Comparison of ENCODE assay signal across 15 cellular contexts in the genomic region with DNA sequence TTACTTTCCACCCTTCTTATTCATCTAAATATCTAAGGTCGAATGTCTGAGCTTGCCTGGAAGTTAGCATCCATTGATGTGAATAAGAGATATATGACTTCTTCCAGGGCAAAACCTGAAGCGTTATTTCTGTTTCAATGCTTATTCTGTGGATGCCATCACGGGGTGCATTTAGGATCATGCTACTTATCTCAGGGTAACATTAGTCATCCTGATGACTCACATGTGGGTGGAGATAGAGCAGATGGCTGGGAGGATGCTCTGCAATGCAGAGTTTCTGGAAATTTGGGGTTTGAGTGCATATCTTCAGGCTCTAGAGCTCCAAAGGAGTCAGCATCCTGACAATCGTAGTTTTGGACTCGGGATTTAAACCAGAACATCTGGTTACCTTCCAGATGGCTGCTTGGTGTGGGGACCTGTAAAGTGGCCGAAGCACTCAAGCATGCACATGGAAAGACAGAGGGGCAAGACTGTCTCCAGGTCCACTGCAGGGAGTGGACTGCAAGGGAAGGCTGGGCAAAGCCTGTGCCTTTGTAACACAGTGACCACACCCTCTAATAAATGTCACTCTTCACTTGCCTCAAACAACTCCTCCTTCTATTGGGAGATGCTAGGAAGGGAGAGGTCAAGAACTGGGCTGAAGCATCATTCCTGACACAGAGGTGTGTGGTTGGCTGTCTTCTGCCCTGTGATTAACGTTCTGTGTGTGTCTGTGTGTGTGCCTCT.
DNase-seq lines count a peak whose midpoint lies in the region; TF ChIP-seq lines count a peak whose summit lies in the region.
"Had no signal": no experiment of that assay in that cellular context is flagged by ENCODE, and none has a peak within 500 bp of the region (broad histone marks: within the 10 kb centered on the region; RNA-seq: fewer than 3 reads in every experiment).

No MANE protein-coding gene starts in this region.

- no peak overlapping the region for H3K27ac Mint-ChIP-seq in MCF 10A (ENCODE audit: low read depth, unreplicated experiment)
- no peak overlapping the region for H3K27ac Mint-ChIP-seq in Caco-2 (ENCODE audit: unreplicated experiment)
- H3K27ac Mint-ChIP-seq: B cell had no signal

- H3K9me3 Mint-ChIP-seq in MCF 10A (ENCODE audit: unreplicated experiment), result no peaks in the 10 kb centered on the region
- H3K9me3 Mint-ChIP-seq in Caco-2 (ENCODE audit: unreplicated experiment), result peaks cover 8% of the 10 kb centered on the region

- H3K4me3 ChIP-seq in breast epithelium, result no peak overlapping the region
- H3K4me3 ChIP-seq in astrocyte of the cerebellum (ENCODE audit: low read depth, low read length), result no peak overlapping the region
- H3K4me3 ChIP-seq in hepatocyte, result no peak overlapping the region
- H3K4me3 ChIP-seq in Caco-2 (ENCODE audit: low read depth, low read length), result no peak overlapping the region
- no peak overlapping the region for H3K4me3 ChIP-seq in tibial artery
- H3K4me3 ChIP-seq in esophagus squamous epithelium, result no peak overlapping the region
- H3K4me3 ChIP-seq: lung, psoas muscle, upper lobe of left lung had no signal

- H3K36me3 ChIP-seq in breast epithelium, result no peaks in the 10 kb centered on the region
- no peaks in the 10 kb centered on the region for H3K36me3 ChIP-seq in hepatocyte (replicated peaks; ENCODE audit: insufficient read depth, low read depth)
- H3K36me3 ChIP-seq in Caco-2 (ENCODE audit: control insufficient read depth, insufficient read depth, low read length), result no peaks in the 10 kb centered on the region
- H3K36me3 ChIP-seq in tibial artery, result no peaks in the 10 kb centered on the region
- H3K36me3 ChIP-seq in esophagus squamous epithelium, result no peaks in the 10 kb centered on the region
- H3K36me3 ChIP-seq: upper lobe of left lung had no signal

- H3K27me3 Mint-ChIP-seq in MCF 10A (ENCODE audit: insufficient read depth, unreplicated experiment) (no peaks in the 10 kb centered on the region), Caco-2 (ENCODE audit: insufficient read depth, unreplicated experiment) (peaks cover 9% of the 10 kb centered on the region)
- H3K27me3 Mint-ChIP-seq: B cell had no signal

- H3K27me3 ChIP-seq in breast epithelium (no peaks in the 10 kb centered on the region), hepatocyte (no peaks in the 10 kb centered on the region), Caco-2 (replicated peaks; ENCODE audit: control insufficient read depth, insufficient read depth, low read length) (no peaks in the 10 kb centered on the region), tibial artery (no peaks in the 10 kb centered on the region), esophagus squamous epithelium (no peaks in the 10 kb centered on the region)
- H3K27me3 ChIP-seq: upper lobe of left lung had no signal

- no peak overlapping the region for H2AFZ ChIP-seq in hepatocyte

- CTCF ChIA-PET in MCF 10A (lab: Yijun Ruan, JAX) (interaction anchor here (0.5 to 1.2 kb wide), 3 partner anchors 113 to 661 kb away, joined by 3 read pairs; no protein-coding TSS in a partner anchor), Caco-2 (lab: Charles Lee) (no interaction called here)

- no TSS peak for BruUV-seq in MCF 10A (replicated peaks; lab: Mats Ljungman, UMichigan)
- no TSS peak for BruUV-seq in Caco-2 (replicated peaks; lab: Mats Ljungman, UMichigan)

- no peaks in the 10 kb centered on the region for H4K20me1 ChIP-seq in hepatocyte (ENCODE audit: insufficient read depth, poor library complexity, severe bottlenecking)

- POLR2A ChIA-PET in MCF 10A (lab: Yijun Ruan, JAX), result no interaction called here
- POLR2A ChIA-PET in Caco-2 (lab: Charles Lee), result no interaction called here

- H3K9me2 ChIP-seq in hepatocyte (replicated peaks; ENCODE audit: insufficient read depth), result no peaks in the 10 kb centered on the region

- H3K4me2 ChIP-seq in hepatocyte, result no peak overlapping the region

- TF ChIP-seq POLR2A in breast epithelium (IDR thresholded peaks at IDR 0.05) (no peak), esophagus squamous epithelium (IDR thresholded peaks at IDR 0.05) (no peak)

- DNase-seq in MCF 10A (ENCODE audit: unreplicated experiment) (peak; percentile 73), breast epithelium (ENCODE audit: low spot score in 2 of 2) (no peak), astrocyte of the cerebellum (ENCODE audit: low read depth) (peak; percentile 20), hepatocyte (ENCODE audit: low spot score) (peak; percentile 30), Caco-2 (no peak), tibial artery (no peak), SHP77 treated with DMSO at 0.1 percent for 48 hours (lab: John Stamatoyannopoulos, UW) (no peak), esophagus squamous epithelium (lab: John Stamatoyannopoulos, UW) (no peak)
- DNase-seq: activated CD8-positive, alpha-beta memory T cell treated with anti-CD3 and anti-CD28 coated beads, Interleukin-2, amount 50 U/mL, for 48 hours; NCI-H146; psoas muscle; T1000; upper lobe of left lung had no signal

- H3K4me1 Mint-ChIP-seq in MCF 10A (ENCODE audit: insufficient read depth, unreplicated experiment) (peaks cover 13% of the 10 kb centered on the region), Caco-2 (ENCODE audit: low read depth, unreplicated experiment) (no peaks in the 10 kb centered on the region)
- H3K4me1 Mint-ChIP-seq: B cell had no signal

- intact Hi-C loops in MCF 10A (cut with micrococcal nuclease), result no loop called here
- intact Hi-C loops in breast epithelium (cut with DNase I; ENCODE audit: low total_unique reads), result no loop called here
- intact Hi-C loops in Caco-2 (cut with micrococcal nuclease; ENCODE audit: unreplicated experiment), result no loop called here
- intact Hi-C loops in tibial artery (cut with DNase I; ENCODE audit: low total_unique reads), result no loop called here
- intact Hi-C loops in esophagus squamous epithelium (cut with DNase I), result no loop called here

- 55% methylated on average over 7 of the region's 7 CpGs for WGBS in hepatocyte (ENCODE audit: low lambda C conversion rate, missing lambda C conversion rate)
- 32 to 36% methylated on average over 7 of the region's 7 CpGs for WGBS in esophagus squamous epithelium, 2 donors

- no peaks in the 10 kb centered on the region for H3K79me2 ChIP-seq in hepatocyte

- peaks cover 7% of the 10 kb centered on the region for H3K36me3 Mint-ChIP-seq in MCF 10A (ENCODE audit: insufficient read depth, unreplicated experiment)
- no peaks in the 10 kb centered on the region for H3K36me3 Mint-ChIP-seq in Caco-2 (ENCODE audit: insufficient read depth, unreplicated experiment)

- H3K4me1 ChIP-seq in breast epithelium, result no peaks in the 10 kb centered on the region
- H3K4me1 ChIP-seq in hepatocyte (ENCODE audit: insufficient read depth), result peaks cover 3% of the 10 kb centered on the region
- no peaks in the 10 kb centered on the region for H3K4me1 ChIP-seq in Caco-2
- no peaks in the 10 kb centered on the region for H3K4me1 ChIP-seq in tibial artery
- no peaks in the 10 kb centered on the region for H3K4me1 ChIP-seq in esophagus squamous epithelium
- H3K4me1 ChIP-seq: psoas muscle, upper lobe of left lung had no signal

- H3K4me3 Mint-ChIP-seq in MCF 10A (ENCODE audit: unreplicated experiment), result no peak overlapping the region
- H3K4me3 Mint-ChIP-seq in Caco-2 (ENCODE audit: unreplicated experiment), result no peak overlapping the region
- H3K4me3 Mint-ChIP-seq: B cell had no signal

- H3K9me3 ChIP-seq in breast epithelium, result no peaks in the 10 kb centered on the region
- no peaks in the 10 kb centered on the region for H3K9me3 ChIP-seq in hepatocyte (ENCODE audit: low read depth)
- H3K9me3 ChIP-seq in Caco-2, result no peaks in the 10 kb centered on the region; the same call in 1 of the 2 replicates
- no peaks in the 10 kb centered on the region for H3K9me3 ChIP-seq in tibial artery
- H3K9me3 ChIP-seq in esophagus squamous epithelium, result no peaks in the 10 kb centered on the region
- H3K9me3 ChIP-seq: psoas muscle, upper lobe of left lung had no signal

- in situ Hi-C loops in astrocyte of the cerebellum (cut with HindIII; ENCODE audit: low sequenced_read_pairs), result no loop called here

- TF ChIP-seq CTCF in MCF 10A (IDR thresholded peaks at IDR 0.05; ENCODE audit: unreplicated experiment) (no peak), breast epithelium (IDR thresholded peaks at IDR 0.05) (no peak), astrocyte of the cerebellum (IDR thresholded peaks at IDR 0.05; ENCODE audit: low read depth, low read length, missing control alignments) (no peak), hepatocyte (IDR thresholded peaks at IDR 0.05; ENCODE audit: poor library complexity) (no peak), Caco-2 (IDR thresholded peaks at IDR 0.05; ENCODE audit: insufficient read depth in 1 of 2, low read depth in 1 of 2, low read length in 1 of 2, severe bottlenecking in 1 of 2, unreplicated experiment in 1 of 2) (no peak), tibial artery (IDR thresholded peaks at IDR 0.05) (no peak), esophagus squamous epithelium (IDR thresholded peaks at IDR 0.05) (no peak)

- H3K27ac ChIP-seq in breast epithelium, result peak overlapping the region in 1 of 2 donors; percentile 14
- H3K27ac ChIP-seq in hepatocyte, result no peak overlapping the region
- no peak overlapping the region for H3K27ac ChIP-seq in tibial artery
- no peak overlapping the region for H3K27ac ChIP-seq in esophagus squamous epithelium
- H3K27ac ChIP-seq: psoas muscle, upper lobe of left lung had no signal

Comparison
In these comparisons a context has a peak if more than half of its experiments do, and no peak if none do; other contexts are left out.
1. DNase-seq: peak in MCF 10A (single experiment), astrocyte of the cerebellum (single experiment) and hepatocyte (single experiment); none in breast epithelium (0 of 2), Caco-2 (0 of 2), tibial artery (0 of 2), SHP77 treated with DMSO at 0.1 percent for 48 hours (single experiment) and esophagus squamous epithelium (single experiment).